In genomic region chr7:1109581-1110310, GRCh38 we compare ENCODE assay signal across 18 cellular contexts. TPM values are rescaled to one million over a fixed set of nuclear protein-coding genes. Genes with fewer than 3 reads are reported as not detected.
A peak's percentile ranks its signal among the peaks of the same experiment; 100 is the strongest.
DNase-seq lines count a peak whose midpoint lies in the region; ATAC-seq and TF ChIP-seq lines count a peak whose summit lies in the region.
"Had no signal": no experiment of that assay in that cellular context is flagged by ENCODE, and none has a peak within 500 bp of the region (broad histone marks: within the 10 kb centered on the region; RNA-seq: fewer than 3 reads in every experiment).

No MANE protein-coding gene starts in this region.

- no peak overlapping the region for H3K23ac ChIP-seq in H9 (ENCODE audit: insufficient read length, low read depth, low read length)

- no peak overlapping the region for H4K8ac ChIP-seq in H9 (replicated peaks; ENCODE audit: insufficient read length, low read depth, low read length)

- H2AK5ac ChIP-seq in H9 (ENCODE audit: insufficient read length, low read length), result no peak overlapping the region

- no peak overlapping the region; the same call in 1 of the 2 replicates for H3K14ac ChIP-seq in H9 (ENCODE audit: insufficient read depth, low read length)

- H3K27me3 Mint-ChIP-seq in H9 (ENCODE audit: low read depth), result no peaks in the 10 kb centered on the region
- no peaks in the 10 kb centered on the region for H3K27me3 Mint-ChIP-seq in activated T-cell treated with anti-CD3 and anti-CD28 coated beads, Interleukin-2, amount 50 U/mL, for 72 hours (ENCODE audit: low read depth)
- H3K27me3 Mint-ChIP-seq: CD8-positive, alpha-beta memory T cell had no signal

- H3T11ph ChIP-seq in H9 (ENCODE audit: low read length), result no peak overlapping the region

- no peak overlapping the region for H4K91ac ChIP-seq in H9 (ENCODE audit: insufficient read length, low read depth, low read length)

- H3K23me2 ChIP-seq in H9 (ENCODE audit: insufficient read length, low read depth, low read length, poor library complexity, severe bottlenecking), result no peaks in the 10 kb centered on the region

- no peak overlapping the region for H2AFZ ChIP-seq in H9 (ENCODE audit: low read length)
- H2AFZ ChIP-seq in mammary epithelial cell (ENCODE audit: low read depth, low read length), result no peak overlapping the region
- H2AFZ ChIP-seq: GM23248 had no signal

- H3K79me1 ChIP-seq in H9 (ENCODE audit: insufficient read depth, low read depth, low read length, poor library complexity, severe bottlenecking), result peaks cover 8% of the 10 kb centered on the region

- H3K27ac Mint-ChIP-seq in H9, result peak overlapping the region in 2 of 3 experiments; percentile 18 to 76; a peak in 1 of 7 replicates
- no peak overlapping the region for H3K27ac Mint-ChIP-seq in activated T-cell treated with anti-CD3 and anti-CD28 coated beads, Interleukin-2, amount 50 U/mL, for 72 hours

- H4K20me1 ChIP-seq in BLaER1, result peaks cover 77% of the 10 kb centered on the region
- H4K20me1 ChIP-seq in H9 (ENCODE audit: control insufficient read depth, insufficient read depth, insufficient read length), result peaks cover 3% of the 10 kb centered on the region
- no peaks in the 10 kb centered on the region for H4K20me1 ChIP-seq in mammary epithelial cell (ENCODE audit: insufficient read depth, low read length)

- DNase-seq in H9 (no peak), left ventricle myocardium superior (peak; percentile 19), posterior vena cava (ENCODE audit: low spot score) (peak; percentile 71), mammary epithelial cell (no peak), WERI-Rb-1 (no peak)
- DNase-seq in activated T-cell treated with anti-CD3 and anti-CD28 coated beads, Interleukin-2, amount 50 U/mL, for 72 hours, result no peak
- DNase-seq: C1 segment of cervical spinal cord; CD8-positive, alpha-beta memory T cell; GM23248; NCI-H1417 treated with DMSO at 0.1 percent for 48 hours; NCI-H187 treated with DMSO at 0.1 percent for 48 hours; NCI-H2227 treated with DMSO at 0.1 percent for 48 hours; NCI-H510A treated with DMSO at 0.1 percent for 48 hours; PC-3; RPMI8226; SJCRH30 had no signal

- in situ Hi-C loops in mammary epithelial cell (cut with MboI; ENCODE audit: low sequenced_read_pairs in 2 of 2), result no loop called here

- no peaks in the 10 kb centered on the region for H3K9me3 ChIP-seq in BLaER1
- no peaks in the 10 kb centered on the region for H3K9me3 ChIP-seq in H9 (ENCODE audit: control insufficient read depth, low read depth, low read length)
- H3K9me3 ChIP-seq in mammary epithelial cell (replicated peaks; ENCODE audit: insufficient read depth, low read length), result no peaks in the 10 kb centered on the region
- no peaks in the 10 kb centered on the region for H3K9me3 ChIP-seq in WERI-Rb-1 (ENCODE audit: severe bottlenecking)
- H3K9me3 ChIP-seq: SJCRH30 had no signal

- H3K4me3 ChIP-seq in BLaER1, result peak overlapping the region; percentile 35; the same call in 1 of the 2 replicates
- no peak overlapping the region for H3K4me3 ChIP-seq in mammary epithelial cell (replicated peaks in 1 of 3; ENCODE audit: insufficient read depth in 1 of 3, low read depth in 2 of 3, low read length in 3 of 3)
- H3K4me3 ChIP-seq in WERI-Rb-1 (ENCODE audit: low read depth, low read length), result no peak overlapping the region
- H3K4me3 ChIP-seq: GM23248, SJCRH30 had no signal

- H4K5ac ChIP-seq in H9 (ENCODE audit: insufficient read length, low read depth, low read length), result no peak overlapping the region

- no peaks in the 10 kb centered on the region for H3K27me3 ChIP-seq in BLaER1
- H3K27me3 ChIP-seq in H9 (ENCODE audit: insufficient read depth, low read length), result no peaks in the 10 kb centered on the region
- H3K27me3 ChIP-seq in mammary epithelial cell (ENCODE audit: insufficient read depth, low read length), result no peaks in the 10 kb centered on the region
- H3K27me3 ChIP-seq in WERI-Rb-1 (ENCODE audit: insufficient read depth, low read depth, severe bottlenecking), result no peaks in the 10 kb centered on the region
- H3K27me3 ChIP-seq: SJCRH30 had no signal

- H3K4me2 ChIP-seq in BLaER1 (peak overlapping the region; percentile 87), H9 (ENCODE audit: insufficient read depth, insufficient read length, low read length) (no peak overlapping the region), mammary epithelial cell (ENCODE audit: insufficient read depth, low read depth, low read length) (no peak overlapping the region)
- H3K4me2 ChIP-seq: KMS-11 had no signal

- ATAC-seq in left ventricle myocardium superior, result no peak
- ATAC-seq in activated T-cell treated with anti-CD3 and anti-CD28 coated beads, Interleukin-2, amount 50 U/mL, for 72 hours (replicated peaks in 1 of 2), result no peak
- ATAC-seq: PC-3 had no signal

- no TSS peak for BruUV-seq in mammary epithelial cell (replicated peaks; lab: Mats Ljungman, UMichigan)

- dilution Hi-C loops in mammary epithelial cell (cut with HindIII; ENCODE audit: low sequenced_read_pairs), result no loop called here

- no peak overlapping the region for H3K18ac ChIP-seq in H9 (ENCODE audit: insufficient read length, low read depth, low read length)

- peaks cover 99% of the 10 kb centered on the region for H3K4me1 ChIP-seq in BLaER1
- H3K4me1 ChIP-seq in H9 (ENCODE audit: insufficient read depth, low read length), result no peaks in the 10 kb centered on the region
- no peaks in the 10 kb centered on the region for H3K4me1 ChIP-seq in mammary epithelial cell (ENCODE audit: insufficient read depth, low read length)

- no peak for TF ChIP-seq CTCF in H9 (conservative IDR thresholded peaks at IDR 0.05)
- no peak for TF ChIP-seq CTCF in mammary epithelial cell (conservative IDR thresholded peaks at IDR 0.05 in 1 of 2, IDR thresholded peaks at IDR 0.05 in 1 of 2; ENCODE audit: extremely low read depth in 1 of 2, insufficient read depth in 1 of 2, low read depth in 1 of 2, low read length in 2 of 2)
- no peak for TF ChIP-seq CTCF in WERI-Rb-1 (IDR thresholded peaks at IDR 0.05; ENCODE audit: low read depth, low read length)

- peak overlapping the region; percentile 64 for H3K9ac ChIP-seq in BLaER1
- H3K9ac ChIP-seq in H9 (ENCODE audit: extremely low read depth, insufficient read length, low read length), result no peak overlapping the region
- no peak overlapping the region for H3K9ac ChIP-seq in mammary epithelial cell (ENCODE audit: insufficient read depth, low read length)
- H3K9ac ChIP-seq: GM23248, KMS-11 had no signal

- no peak overlapping the region for H3K4me3 Mint-ChIP-seq in H9
- no peak overlapping the region for H3K4me3 Mint-ChIP-seq in activated T-cell treated with anti-CD3 and anti-CD28 coated beads, Interleukin-2, amount 50 U/mL, for 72 hours
- H3K4me3 Mint-ChIP-seq: CD8-positive, alpha-beta memory T cell had no signal

- CTCF ChIA-PET in mammary epithelial cell (lab: Charles Lee; ENCODE audit: low non-redundant PET), result no interaction called here

- no peak overlapping the region for H2BK120ac ChIP-seq in H9 (ENCODE audit: low read depth, low read length, poor library complexity, severe bottlenecking)

- H3K9me3 Mint-ChIP-seq in H9, result no peaks in the 10 kb centered on the region
- no peaks in the 10 kb centered on the region for H3K9me3 Mint-ChIP-seq in activated T-cell treated with anti-CD3 and anti-CD28 coated beads, Interleukin-2, amount 50 U/mL, for 72 hours
- H3K9me3 Mint-ChIP-seq: CD8-positive, alpha-beta memory T cell had no signal

- H3K36me3 ChIP-seq in BLaER1 (peaks cover 16% of the 10 kb centered on the region; the same call in 1 of the 2 replicates), mammary epithelial cell (ENCODE audit: insufficient read depth, low read length) (no peaks in the 10 kb centered on the region), WERI-Rb-1 (no peaks in the 10 kb centered on the region; the same call in 1 of the 2 replicates)
- H3K36me3 ChIP-seq: SJCRH30 had no signal

- H3K36me3 Mint-ChIP-seq in H9 (ENCODE audit: insufficient read depth in 1 of 3, low read depth in 3 of 3), result peaks cover 0 to 2% (median 0%) of the 10 kb centered on the region in 3 experiments; a peak in 1 of 7 replicates
- H3K36me3 Mint-ChIP-seq in activated T-cell treated with anti-CD3 and anti-CD28 coated beads, Interleukin-2, amount 50 U/mL, for 72 hours (ENCODE audit: insufficient read depth in 2 of 2), result no peaks in the 10 kb centered on the region

- H3K56ac ChIP-seq in H9 (ENCODE audit: insufficient read length, low read depth, low read length), result no peak overlapping the region

- no peaks in the 10 kb centered on the region for H3K79me2 ChIP-seq in H9 (ENCODE audit: insufficient read depth, low read length)
- peaks cover 24% of the 10 kb centered on the region for H3K79me2 ChIP-seq in mammary epithelial cell (ENCODE audit: insufficient read depth, low read length)

- H3K27ac ChIP-seq in BLaER1 (peak overlapping the region; percentile 88), H9 (ENCODE audit: insufficient read length, low read depth, low read length) (no peak overlapping the region), mammary epithelial cell (ENCODE audit: insufficient read depth, low read depth, low read length) (no peak overlapping the region), WERI-Rb-1 (no peak overlapping the region)
- H3K27ac ChIP-seq: GM23248, KMS-11, SJCRH30 had no signal

- WGBS in H9 (ENCODE audit: extremely low coverage, insufficient read length, low lambda C conversion rate), result no CpG with 5 or more reads among the region's 55 CpGs
- WGBS in mammary epithelial cell (ENCODE audit: low coverage, missing lambda C conversion rate), result 100% methylated on average over 8 of the region's 55 CpGs

- H2BK5ac ChIP-seq in H9 (ENCODE audit: insufficient read length, low read length), result no peak overlapping the region

- no peak overlapping the region for H2BK15ac ChIP-seq in H9 (ENCODE audit: low read depth, low read length)

- intact Hi-C loops in left ventricle myocardium superior (cut with micrococcal nuclease) (no loop called here), posterior vena cava (cut with DNase I) (no loop called here), mammary epithelial cell (cut with micrococcal nuclease) (no loop called here)

- no peaks in the 10 kb centered on the region for H3K4me1 Mint-ChIP-seq in H9
- H3K4me1 Mint-ChIP-seq in activated T-cell treated with anti-CD3 and anti-CD28 coated beads, Interleukin-2, amount 50 U/mL, for 72 hours (ENCODE audit: low read depth), result peaks cover 15% of the 10 kb centered on the region

- H2BK12ac ChIP-seq in H9 (ENCODE audit: insufficient read length, low read depth, low read length), result no peak overlapping the region

- no peak overlapping the region for H3K4ac ChIP-seq in H9 (ENCODE audit: low read depth, low read length)

- no peak overlapping the region for H2BK20ac ChIP-seq in H9 (ENCODE audit: low read depth, low read length, poor library complexity, severe bottlenecking)

RNA-seq across cellular contexts. Expression of gene GPER1, which starts 21.8 kb away (rescaled TPM):
- 0.22 TPM in 1 of 2 replicates, not detected in the other for total RNA-seq in H9 (2021)
- total RNA-seq in left ventricle myocardium superior, result 2.8 TPM
- 1 to 10 TPM; 5.5 to 6.6 TPM for total RNA-seq in posterior vena cava
- under 1 TPM; 0.33 to 0.45 TPM for total RNA-seq in mammary epithelial cell
- 1.1 TPM for polyA plus RNA-seq in mammary epithelial cell
- 1.3 TPM for polyA minus RNA-seq in mammary epithelial cell
- under 1 TPM; 0.24 to 0.56 TPM for total RNA-seq in activated T-cell treated with anti-CD3 and anti-CD28 coated beads, Interleukin-2, amount 50 U/mL, for 72 hours
- total RNA-seq: CD8-positive, alpha-beta memory T cell; SJCRH30 had no signal

RNA-seq across cellular contexts. Expression of gene ZFAND2A, which starts 50.2 kb away (rescaled TPM):
- total RNA-seq in H9 (2021) (11.1 and 13.7 TPM in 2 replicates), left ventricle myocardium superior (5.9 TPM), posterior vena cava (10 to 100 TPM; 22.6 to 30.9 TPM), mammary epithelial cell (10 to 100 TPM; 11.5 to 20.8 TPM)
- polyA plus RNA-seq in mammary epithelial cell, result 24.1 TPM
- 10.2 TPM for polyA minus RNA-seq in mammary epithelial cell
- total RNA-seq in activated T-cell treated with anti-CD3 and anti-CD28 coated beads, Interleukin-2, amount 50 U/mL, for 72 hours, result 10 to 100 TPM; 62.2 to 71.3 TPM

Comparison
In these comparisons a context has a peak if more than half of its experiments do, and no peak if none do; other contexts are left out.
1. DNase-seq: peak in left ventricle myocardium superior (single experiment) and posterior vena cava (single experiment); none in H9 (single experiment), mammary epithelial cell (single experiment), WERI-Rb-1 (single experiment) and activated T-cell treated with anti-CD3 and anti-CD28 coated beads, Interleukin-2, amount 50 U/mL, for 72 hours (0 of 2).